In genomic region chr1:153515504-153516394, GRCh38 we compare ENCODE assay signal across 11 cellular contexts. TPM values are rescaled to one million over a fixed set of nuclear protein-coding genes. Genes with fewer than 3 reads are reported as not detected.
DNase-seq lines count a peak whose midpoint lies in the region; ATAC-seq and TF ChIP-seq lines count a peak whose summit lies in the region.
"Had no signal": no experiment of that assay in that cellular context is flagged by ENCODE, and none has a peak within 500 bp of the region (broad histone marks: within the 10 kb centered on the region; RNA-seq: fewer than 3 reads in every experiment).

No MANE protein-coding gene starts in this region.

- H3K4me1 ChIP-seq in right lobe of liver, result no peaks in the 10 kb centered on the region

- no peak for DNase-seq in CD14-positive monocyte (ENCODE audit: low spot score)
- DNase-seq in HuH-7 (ENCODE audit: low spot score), result peak; percentile 32
- peak; percentile 93 for DNase-seq in SKM-1 (lab: John Stamatoyannopoulos, UW; ENCODE audit: unreplicated experiment)
- DNase-seq in right lobe of liver, result no peak
- no peak for DNase-seq in hypothalamus (lab: John Stamatoyannopoulos, UW)
- DNase-seq in foreskin melanocyte, result no peak
- no peak for DNase-seq in stimulated activated naive B cell treated with anti-CD40 and anti-IgM and Interleukin-4, amounts not matched to agents 10 μg/mL and 1 μg/mL and 100 μg/mL, for 72 hours
- DNase-seq: activated B cell treated with CpG ODN at 0.5 μM for 24 hours had no signal

- peak overlapping the region; percentile 83 to 93 (median 90) for H3K27ac Mint-ChIP-seq in CD14-positive monocyte
- no peak overlapping the region for H3K27ac Mint-ChIP-seq in stimulated activated naive B cell treated with anti-CD40 and anti-IgM and Interleukin-4, amounts not matched to agents 10 μg/mL and 1 μg/mL and 100 μg/mL, for 72 hours
- H3K27ac Mint-ChIP-seq: activated B cell treated with CpG ODN at 0.5 μM for 24 hours had no signal

- H3K36me3 Mint-ChIP-seq in CD14-positive monocyte, result no peaks in the 10 kb centered on the region
- H3K36me3 Mint-ChIP-seq in stimulated activated naive B cell treated with anti-CD40 and anti-IgM and Interleukin-4, amounts not matched to agents 10 μg/mL and 1 μg/mL and 100 μg/mL, for 72 hours, result no peaks in the 10 kb centered on the region
- H3K36me3 Mint-ChIP-seq: brain had no signal

- H3K9me3 ChIP-seq in right lobe of liver, result no peaks in the 10 kb centered on the region

- ATAC-seq in right lobe of liver (peak; percentile 30 to 38 (median 34)), GM21515 (IDR thresholded peaks at IDR 0.05; ENCODE audit: unreplicated experiment) (no peak)
- no peak for ATAC-seq in stimulated activated naive B cell treated with anti-CD40 and anti-IgM and Interleukin-4, amounts not matched to agents 10 μg/mL and 1 μg/mL and 100 μg/mL, for 72 hours (replicated peaks)

- TF ChIP-seq CTCF in CD14-positive monocyte (IDR thresholded peaks at IDR 0.05) (no peak), right lobe of liver (IDR thresholded peaks at IDR 0.05) (no peak)

- no peaks in the 10 kb centered on the region for H3K9me3 Mint-ChIP-seq in CD14-positive monocyte
- H3K9me3 Mint-ChIP-seq in stimulated activated naive B cell treated with anti-CD40 and anti-IgM and Interleukin-4, amounts not matched to agents 10 μg/mL and 1 μg/mL and 100 μg/mL, for 72 hours, result no peaks in the 10 kb centered on the region
- H3K9me3 Mint-ChIP-seq: activated B cell treated with CpG ODN at 0.5 μM for 24 hours had no signal

- H3K4me1 Mint-ChIP-seq in CD14-positive monocyte, result peaks cover 79% of the 10 kb centered on the region
- H3K4me1 Mint-ChIP-seq in stimulated activated naive B cell treated with anti-CD40 and anti-IgM and Interleukin-4, amounts not matched to agents 10 μg/mL and 1 μg/mL and 100 μg/mL, for 72 hours, result peaks cover 6 to 13% of the 10 kb centered on the region in 2 donors

- H3K4me3 ChIP-seq in right lobe of liver, result no peak overlapping the region
- H3K4me3 ChIP-seq: smooth muscle cell had no signal

- peaks cover 0 to 2% (median 0%) of the 10 kb centered on the region in 3 donors for H3K27me3 Mint-ChIP-seq in CD14-positive monocyte (ENCODE audit: low read depth in 3 of 3)
- peaks cover 0 to 5% of the 10 kb centered on the region in 2 donors for H3K27me3 Mint-ChIP-seq in stimulated activated naive B cell treated with anti-CD40 and anti-IgM and Interleukin-4, amounts not matched to agents 10 μg/mL and 1 μg/mL and 100 μg/mL, for 72 hours

- H3K27ac ChIP-seq in right lobe of liver, result no peak overlapping the region

- intact Hi-C loops in CD14-positive monocyte (cut with micrococcal nuclease), result loop anchor here (10.0 kb wide), 2 partner anchors 229 to 239 kb away; no protein-coding TSS in a partner anchor
- intact Hi-C loops in right lobe of liver (cut with DNase I), result loop anchor here in 1 of 2 donors (10.0 kb wide), 1 partner anchor 49 kb away; the partner anchor contains the start of gene S100A2

- 38% methylated on average over 4 of the region's 8 CpGs for WGBS in right lobe of liver (ENCODE audit: insufficient coverage, low coverage, low lambda C conversion rate, missing lambda C conversion rate)

- no peaks in the 10 kb centered on the region for H3K27me3 ChIP-seq in right lobe of liver

- peak overlapping the region; percentile 24 to 77 for H3K4me3 Mint-ChIP-seq in CD14-positive monocyte
- H3K4me3 Mint-ChIP-seq in stimulated activated naive B cell treated with anti-CD40 and anti-IgM and Interleukin-4, amounts not matched to agents 10 μg/mL and 1 μg/mL and 100 μg/mL, for 72 hours, result no peak overlapping the region
- H3K4me3 Mint-ChIP-seq: activated B cell treated with CpG ODN at 0.5 μM for 24 hours, brain had no signal

- no peak for TF ChIP-seq POLR2A in right lobe of liver (IDR thresholded peaks at IDR 0.05)

- H3K36me3 ChIP-seq in right lobe of liver, result no peaks in the 10 kb centered on the region

RNA-seq across cellular contexts. Expression of gene S100A6, which starts 20.0 kb away (rescaled TPM):
- 1,000 to 10,000 TPM; 4,414 to 5,004 TPM for polyA plus RNA-seq in CD14-positive monocyte
- total RNA-seq in right lobe of liver, result 10 to 100 TPM in 5 of 6 experiments, 1 to 10 TPM in 1; 6.6 to 24.0 (median 12.0) TPM

RNA-seq across cellular contexts. Expression of gene S100A5, which starts 25.0 kb away (rescaled TPM):
- polyA plus RNA-seq in CD14-positive monocyte, result 1 to 10 TPM in 1 of 2 donors, not detected in 1; 1.4 TPM
- not detected for total RNA-seq in right lobe of liver

RNA-seq across cellular contexts. Expression of gene S100A4, which starts 29.9 kb away (rescaled TPM):
- 1,000 to 10,000 TPM; 6,092 to 7,344 TPM for polyA plus RNA-seq in CD14-positive monocyte
- total RNA-seq in right lobe of liver, result 10 to 100 TPM in 4 of 6 experiments, 1 to 10 TPM in 2; 7.6 to 21.6 (median 14.0) TPM

RNA-seq across cellular contexts. Expression of gene S100A3, which starts 33.3 kb away (rescaled TPM):
- under 1 TPM in 1 of 2 donors, not detected in 1; 0.54 TPM for polyA plus RNA-seq in CD14-positive monocyte
- total RNA-seq in right lobe of liver, result under 1 TPM in 1 of 6 experiments, not detected in 5; 0.29 TPM
- total RNA-seq: activated B cell treated with CpG ODN at 0.5 μM for 24 hours had no signal

RNA-seq across cellular contexts. Expression of gene S100A2, which starts 49.9 kb away (rescaled TPM):
- polyA plus RNA-seq in CD14-positive monocyte, result not detected
- not detected for total RNA-seq in right lobe of liver

Comparison
In these comparisons a context has a peak if more than half of its experiments do, and no peak if none do; other contexts are left out.
1. DNase-seq: peak in HuH-7 (single experiment) and SKM-1 (single experiment); none in CD14-positive monocyte (single experiment), right lobe of liver (0 of 3), hypothalamus (0 of 51), foreskin melanocyte (single experiment) and stimulated activated naive B cell treated with anti-CD40 and anti-IgM and Interleukin-4, amounts not matched to agents 10 μg/mL and 1 μg/mL and 100 μg/mL, for 72 hours (single experiment).
2. H3K4me3 Mint-ChIP-seq: peak in CD14-positive monocyte (2 of 2); none in stimulated activated naive B cell treated with anti-CD40 and anti-IgM and Interleukin-4, amounts not matched to agents 10 μg/mL and 1 μg/mL and 100 μg/mL, for 72 hours (0 of 2).
3. ATAC-seq: peak in right lobe of liver (4 of 4); none in stimulated activated naive B cell treated with anti-CD40 and anti-IgM and Interleukin-4, amounts not matched to agents 10 μg/mL and 1 μg/mL and 100 μg/mL, for 72 hours (0 of 2) and GM21515 (single experiment).